34 cellular contexts compared by ENCODE assay signal in genomic region chr16:50542703-50543102, GRCh38.
"Had no signal": no experiment of that assay in that cellular context is flagged by ENCODE, and none has a peak within 500 bp of the region (broad histone marks: within the 10 kb centered on the region; RNA-seq: fewer than 3 reads in every experiment).

No MANE protein-coding gene starts in this region.

- H3K36me3 ChIP-seq: MG63 had no signal

- H3K4me3 ChIP-seq: MG63 had no signal

- DNase-seq: Kasumi-1, MG63, MM.1S, MV-4-11, NCI-H1048, NCI-H1092, NCI-H1092 treated with DMSO at 0.1 percent for 48 hours, NCI-H1105, NCI-H1105 treated with DMSO at 0.1 percent for 48 hours, NCI-H1417, NCI-H1417 treated with DMSO at 0.1 percent for 48 hours, NCI-H1436, NCI-H1436 treated with DMSO at 0.1 percent for 48 hours, NCI-H146, NCI-H1694, NCI-H1694 treated with DMSO at 0.1 percent for 48 hours, NCI-H187, NCI-H187 treated with DMSO at 0.1 percent for 48 hours, NCI-H1930, NCI-H2029, NCI-H2029 treated with DMSO at 0.1 percent for 48 hours, NCI-H2081, NCI-H2081 treated with DMSO at 0.1 percent for 48 hours, NCI-H2107, NCI-H2171, NCI-H2171 treated with DMSO at 0.1 percent for 48 hours, NCI-H2227 treated with DMSO at 0.1 percent for 48 hours, NCI-H226, NCI-H345, NCI-H446, NCI-H446 treated with DMSO at 0.1 percent for 48 hours, NCI-H510A, NCI-H510A treated with DMSO at 0.1 percent for 48 hours, NCI-H524 treated with DMSO at 0.1 percent for 48 hours had no signal

- H3K9me3 ChIP-seq: MG63 had no signal
